22 cellular contexts compared by ENCODE assay signal in genomic region chr2:231821908-231822307, GRCh38. TPM values are rescaled to one million over a fixed set of nuclear protein-coding genes. Genes with fewer than 3 reads are reported as not detected.
DNase-seq lines count a peak whose midpoint lies in the region; ATAC-seq and TF ChIP-seq lines count a peak whose summit lies in the region.
"Had no signal": no experiment of that assay in that cellular context is flagged by ENCODE, and none has a peak within 500 bp of the region (broad histone marks: within the 10 kb centered on the region; RNA-seq: fewer than 3 reads in every experiment).

No MANE protein-coding gene starts in this region.

- no peak overlapping the region for H3K27ac ChIP-seq in SK-N-SH (ENCODE audit: low read depth in 2 of 2, low read length in 1 of 2)
- peak overlapping the region; percentile 65; the same call in 1 of the 2 replicates for H3K27ac ChIP-seq in MM.1S (ENCODE audit: low read length)
- H3K27ac ChIP-seq in smooth muscle cell (ENCODE audit: low read depth): no peak overlapping the region
- H3K27ac ChIP-seq in RWPE1: no peak overlapping the region
- H3K27ac ChIP-seq: 22Rv1; BLaER1 treated with 17β-estradiol and CSF1 and Interleukin-3, amounts not matched to agents 10 nM and 100 nM had no signal

- no peaks in the 10 kb centered on the region for H3K4me1 ChIP-seq in SK-N-SH (ENCODE audit: control insufficient read depth in 1 of 2, insufficient read depth in 2 of 2, low read depth in 1 of 2, low read length in 1 of 2)
- H3K4me1 ChIP-seq in MM.1S (ENCODE audit: low read length): peaks cover 15% of the 10 kb centered on the region
- no peaks in the 10 kb centered on the region for H3K4me1 ChIP-seq in smooth muscle cell (ENCODE audit: low read depth)
- H3K4me1 ChIP-seq: BE2C; BLaER1 treated with 17β-estradiol and CSF1 and Interleukin-3, amounts not matched to agents 10 nM and 100 nM had no signal

- H3K4me3 ChIP-seq in SK-N-SH (ENCODE audit: low read depth in 2 of 2, low read length in 1 of 2) (no peak overlapping the region), MM.1S (ENCODE audit: low read length) (no peak overlapping the region), smooth muscle cell (no peak overlapping the region)
- H3K4me3 ChIP-seq: BLaER1 treated with 17β-estradiol and CSF1 and Interleukin-3, amounts not matched to agents 10 nM and 100 nM; GM23338 had no signal

- DNase-seq in SK-N-SH (no peak), MM.1S (no peak), RKO (ENCODE audit: low spot score) (peak; percentile 0), GM10266 (ENCODE audit: extremely low spot score) (no peak), NCI-H2107 treated with DMSO at 0.1 percent for 48 hours (lab: John Stamatoyannopoulos, UW; ENCODE audit: unreplicated experiment) (no peak), smooth muscle cell (lab: John Stamatoyannopoulos, UW; ENCODE audit: unreplicated experiment) (no peak), RWPE1 (ENCODE audit: low spot score) (no peak)
- DNase-seq: ACHN; AML-193; BE2C; CD4-positive, alpha-beta T cell; CD8-positive, alpha-beta memory T cell; DMS 273 treated with DMSO at 0.1 percent for 48 hours; DMS79; EL; GDM1; H7; HCEC 1CT had no signal

- TF ChIP-seq RAD21 in SK-N-SH (IDR thresholded peaks at IDR 0.05; ENCODE audit: low read length): no peak

- WGBS in SK-N-SH (ENCODE audit: low lambda C conversion rate): 2% methylated on average over 3 of the region's 3 CpGs
- WGBS in smooth muscle cell (ENCODE audit: low lambda C conversion rate): 57% methylated on average over 3 of the region's 3 CpGs

- H3K9me2 ChIP-seq in SK-N-SH (no peaks in the 10 kb centered on the region), MM.1S (replicated peaks; ENCODE audit: insufficient read depth, low read length) (no peaks in the 10 kb centered on the region)

- no peak overlapping the region for H2AFZ ChIP-seq in SK-N-SH (ENCODE audit: low read depth)
- no peak overlapping the region for H2AFZ ChIP-seq in MM.1S (ENCODE audit: low read length)
- H2AFZ ChIP-seq in smooth muscle cell (ENCODE audit: low read depth): no peak overlapping the region
- H2AFZ ChIP-seq: GM23338 had no signal

- ATAC-seq in SK-N-SH treated with all-trans-retinoic acid at 6 μM for 48 hours: no peak
- ATAC-seq: GM23338 had no signal

- H3K36me3 ChIP-seq in SK-N-SH (replicated peaks in 1 of 2; ENCODE audit: control insufficient read depth in 1 of 2, insufficient read depth in 2 of 2, low read length in 1 of 2): no peaks in the 10 kb centered on the region
- no peaks in the 10 kb centered on the region for H3K36me3 ChIP-seq in MM.1S (replicated peaks; ENCODE audit: insufficient read depth, low read length)
- no peaks in the 10 kb centered on the region for H3K36me3 ChIP-seq in smooth muscle cell (ENCODE audit: low read depth)
- H3K36me3 ChIP-seq: BE2C had no signal

- H3K4me2 ChIP-seq in SK-N-SH (no peak overlapping the region), MM.1S (ENCODE audit: low read depth, low read length) (peak overlapping the region; percentile 13), smooth muscle cell (no peak overlapping the region)
- H3K4me2 ChIP-seq: BLaER1 treated with 17β-estradiol and CSF1 and Interleukin-3, amounts not matched to agents 10 nM and 100 nM; GM23338 had no signal

- no peak for TF ChIP-seq EP300 in SK-N-SH (IDR thresholded peaks at IDR 0.05; ENCODE audit: borderline replicate concordance in 1 of 2, low read depth in 1 of 2, low read length in 1 of 2)

- TF ChIP-seq CTCF in SK-N-SH (IDR thresholded peaks at IDR 0.05) (no peak), MM.1S (IDR thresholded peaks at IDR 0.05; ENCODE audit: low read length) (no peak), GM10266 (IDR thresholded peaks at IDR 0.05; ENCODE audit: control insufficient read depth, insufficient read depth, low read depth, missing control alignments) (no peak), smooth muscle cell (IDR thresholded peaks at IDR 0.05; ENCODE audit: borderline replicate concordance, insufficient read depth, poor library complexity, severe bottlenecking) (no peak), RWPE1 (conservative IDR thresholded peaks at IDR 0.05; ENCODE audit: low read depth) (no peak)

- CTCF ChIA-PET in SK-N-SH (lab: Yijun Ruan, JAX): no interaction called here
- CTCF ChIA-PET in RWPE1 (lab: Yijun Ruan, JAX): interaction anchor here (0.6 to 0.7 kb wide), 2 partner anchors 162 to 909 kb away, joined by 3 read pairs; no protein-coding TSS in a partner anchor

- POLR2A ChIA-PET in SK-N-SH (lab: Yijun Ruan, JAX): no interaction called here
- POLR2A ChIA-PET in RWPE1 (lab: Yijun Ruan, JAX; ENCODE audit: low non-redundant PET): no interaction called here

- H4K20me1 ChIP-seq in SK-N-SH (ENCODE audit: insufficient read depth) (no peaks in the 10 kb centered on the region), MM.1S (ENCODE audit: insufficient read depth, low read length) (no peaks in the 10 kb centered on the region), smooth muscle cell (ENCODE audit: low read depth) (no peaks in the 10 kb centered on the region)
- H4K20me1 ChIP-seq: BLaER1 treated with 17β-estradiol and CSF1 and Interleukin-3, amounts not matched to agents 10 nM and 100 nM had no signal

- H3K79me2 ChIP-seq in SK-N-SH (ENCODE audit: insufficient read depth): no peaks in the 10 kb centered on the region
- H3K79me2 ChIP-seq in MM.1S (ENCODE audit: low read length): no peaks in the 10 kb centered on the region
- H3K79me2 ChIP-seq in smooth muscle cell (ENCODE audit: low read depth): no peaks in the 10 kb centered on the region

- no peaks in the 10 kb centered on the region for H3F3A ChIP-seq in SK-N-SH (replicated peaks; ENCODE audit: insufficient read depth)
- H3F3A ChIP-seq in MM.1S (ENCODE audit: insufficient read depth, low read length): peaks cover 14% of the 10 kb centered on the region
- no peaks in the 10 kb centered on the region for H3F3A ChIP-seq in smooth muscle cell (ENCODE audit: low read depth)

- H3K27me3 ChIP-seq in SK-N-SH (ENCODE audit: insufficient read depth) (no peaks in the 10 kb centered on the region; the same call in 1 of the 2 replicates), MM.1S (replicated peaks; ENCODE audit: insufficient read depth, low read length) (no peaks in the 10 kb centered on the region), smooth muscle cell (ENCODE audit: low read depth) (no peaks in the 10 kb centered on the region)
- H3K27me3 ChIP-seq: BE2C; BLaER1 treated with 17β-estradiol and CSF1 and Interleukin-3, amounts not matched to agents 10 nM and 100 nM had no signal

- H3K9me3 ChIP-seq in SK-N-SH (no peaks in the 10 kb centered on the region), MM.1S (replicated peaks; ENCODE audit: insufficient read depth, low read length) (no peaks in the 10 kb centered on the region), smooth muscle cell (replicated peaks; ENCODE audit: low read depth) (no peaks in the 10 kb centered on the region)

- H3K9ac ChIP-seq in SK-N-SH: no peak overlapping the region
- H3K9ac ChIP-seq in MM.1S (ENCODE audit: low read length): no peak overlapping the region
- H3K9ac ChIP-seq in smooth muscle cell (ENCODE audit: low read depth): no peak overlapping the region
- H3K9ac ChIP-seq: BLaER1 treated with 17β-estradiol and CSF1 and Interleukin-3, amounts not matched to agents 10 nM and 100 nM had no signal

TF ChIP-seq in SK-N-SH treated with all-trans-retinoic acid at 6 μM for 48 hours, 23 proteins besides CTCF, POLR2A, EP300 and RAD21:
- TF ChIP-seq ZNF8 (CRISPR knock-in tag; IDR thresholded peaks at IDR 0.05) (peak; percentile 96), POU6F1 (CRISPR knock-in tag; IDR thresholded peaks at IDR 0.05; ENCODE audit: borderline replicate concordance, low read depth) (no peak)

TF ChIP-seq in SK-N-SH, 30 proteins besides CTCF, POLR2A, EP300 and RAD21 (continues in another document):
- TF ChIP-seq GATA2 (CRISPR knock-in tag; IDR thresholded peaks at IDR 0.05) (no peak), FOSL2 (IDR thresholded peaks at IDR 0.05; ENCODE audit: borderline replicate concordance, low read depth) (no peak), RCOR1 (IDR thresholded peaks at IDR 0.05; ENCODE audit: low read length) (no peak), NFIC (IDR thresholded peaks at IDR 0.05; ENCODE audit: borderline replicate concordance) (no peak), SMC3 (IDR thresholded peaks at IDR 0.05; ENCODE audit: low read depth, low read length) (no peak), GABPA (IDR thresholded peaks at IDR 0.05; ENCODE audit: low read depth) (no peak), ZBTB33 (IDR thresholded peaks at IDR 0.05; ENCODE audit: borderline replicate concordance, low read depth) (no peak)

RNA-seq across cellular contexts. Expression of gene COPS7B, which starts 35.7 kb away (rescaled TPM):
- polyA plus RNA-seq in SK-N-SH (2012; rRNA removed) (60.5 and 92.7 TPM in 2 replicates), smooth muscle cell (33.9 and 41.8 TPM in 2 replicates)
- polyA plus RNA-seq in SK-N-SH (2012; cell fraction: cytosol; rRNA removed): 41.7 and 55.3 TPM in 2 replicates
- 223 and 297 TPM in 2 replicates for polyA plus RNA-seq in SK-N-SH (2012; cell fraction: nucleus; rRNA removed)
- 27.2 and 29.7 TPM in 2 replicates for total RNA-seq in smooth muscle cell

RNA-seq across cellular contexts. Expression of gene PDE6D, which starts 40.8 kb away (rescaled TPM):
- polyA plus RNA-seq in SK-N-SH (2012; rRNA removed): 33.9 and 41.2 TPM in 2 replicates
- polyA plus RNA-seq in SK-N-SH (2012; cell fraction: cytosol; rRNA removed): 41.5 and 43.1 TPM in 2 replicates
- polyA plus RNA-seq in SK-N-SH (2012; cell fraction: nucleus; rRNA removed): 13.3 and 17.8 TPM in 2 replicates
- total RNA-seq in smooth muscle cell: 30.0 and 54.9 TPM in 2 replicates
- polyA plus RNA-seq in smooth muscle cell: 32.7 and 34.4 TPM in 2 replicates
